10 cellular contexts compared by ENCODE assay signal in genomic region chr17:64502021-64502420, GRCh38. TPM values are rescaled to one million over a fixed set of nuclear protein-coding genes. Genes with fewer than 3 reads are reported as not detected.
A peak's percentile ranks its signal among the peaks of the same experiment; 100 is the strongest.
DNase-seq lines count a peak whose midpoint lies in the region; ATAC-seq and TF ChIP-seq lines count a peak whose summit lies in the region.
"Had no signal": no experiment of that assay in that cellular context is flagged by ENCODE, and none has a peak within 500 bp of the region (broad histone marks: within the 10 kb centered on the region; RNA-seq: fewer than 3 reads in every experiment).

No MANE protein-coding gene starts in this region.

- no peaks in the 10 kb centered on the region for H3K27me3 Mint-ChIP-seq in Caco-2 (ENCODE audit: insufficient read depth, unreplicated experiment)
- H3K27me3 Mint-ChIP-seq in MCF 10A (ENCODE audit: insufficient read depth, unreplicated experiment), result no peaks in the 10 kb centered on the region
- no peaks in the 10 kb centered on the region for H3K27me3 Mint-ChIP-seq in nephron (ENCODE audit: low read depth)

- BruUV-seq in Caco-2 (replicated peaks; lab: Mats Ljungman, UMichigan) (no TSS peak), MCF 10A (replicated peaks; lab: Mats Ljungman, UMichigan) (no TSS peak)

- H3K9me3 Mint-ChIP-seq in Caco-2 (ENCODE audit: unreplicated experiment) (no peaks in the 10 kb centered on the region), MCF 10A (ENCODE audit: unreplicated experiment) (no peaks in the 10 kb centered on the region), nephron (no peaks in the 10 kb centered on the region)

- H3K36me3 ChIP-seq in Caco-2 (ENCODE audit: control insufficient read depth, insufficient read depth, low read length), result peaks cover 7% of the 10 kb centered on the region
- H3K36me3 ChIP-seq in KMS-11 (ENCODE audit: insufficient read depth), result peaks cover 61% of the 10 kb centered on the region

- no peak overlapping the region for H2AFZ ChIP-seq in KMS-11 (ENCODE audit: low read depth)

- H3K4me3 Mint-ChIP-seq in Caco-2 (ENCODE audit: unreplicated experiment), result peak overlapping the region; percentile 1
- peak overlapping the region; percentile 99 for H3K4me3 Mint-ChIP-seq in MCF 10A (ENCODE audit: unreplicated experiment)
- H3K4me3 Mint-ChIP-seq in nephron, result peak overlapping the region in 2 of 3 experiments; percentile 26 to 44

- H3K4me2 ChIP-seq in KMS-11, result peak overlapping the region; percentile 55; the same call in 1 of the 2 replicates

- no peaks in the 10 kb centered on the region for H3K9me3 ChIP-seq in Caco-2

- no peak overlapping the region for H3K4me3 ChIP-seq in Caco-2 (ENCODE audit: low read depth, low read length)
- no peak overlapping the region for H3K4me3 ChIP-seq in KMS-11 (IDR thresholded peaks at IDR 0.05; ENCODE audit: insufficient read depth, low read depth, low read length)

- ATAC-seq in GM19397 (IDR thresholded peaks at IDR 0.05; ENCODE audit: unreplicated experiment), result no peak

- intact Hi-C loops in Caco-2 (cut with micrococcal nuclease; ENCODE audit: unreplicated experiment) (no loop called here), MCF 10A (cut with micrococcal nuclease) (no loop called here)

- no peak for TF ChIP-seq CTCF in Caco-2 (IDR thresholded peaks at IDR 0.05; ENCODE audit: insufficient read depth in 1 of 2, low read depth in 1 of 2, low read length in 1 of 2, severe bottlenecking in 1 of 2, unreplicated experiment in 1 of 2)
- no peak for TF ChIP-seq CTCF in KMS-11 (conservative IDR thresholded peaks at IDR 0.05; ENCODE audit: low read depth, low read length)
- no peak for TF ChIP-seq CTCF in MCF 10A (IDR thresholded peaks at IDR 0.05; ENCODE audit: unreplicated experiment)
- no peak for TF ChIP-seq CTCF in nephron (IDR thresholded peaks at IDR 0.05; ENCODE audit: unreplicated experiment in 3 of 3)

- H3K4me1 Mint-ChIP-seq in Caco-2 (ENCODE audit: low read depth, unreplicated experiment) (peaks cover 68% of the 10 kb centered on the region), MCF 10A (ENCODE audit: insufficient read depth, unreplicated experiment) (peaks cover 55% of the 10 kb centered on the region), nephron (peaks cover 48% of the 10 kb centered on the region)

- CTCF ChIA-PET in Caco-2 (lab: Charles Lee), result interaction anchor here (0.5 kb wide), 1 partner anchor 81 kb away, joined by 3 read pairs; no protein-coding TSS in a partner anchor
- CTCF ChIA-PET in MCF 10A (lab: Yijun Ruan, JAX), result interaction anchor here (0.9 to 1.7 kb wide), 4 partner anchors 9 to 147 kb away, joined by 3 to 6 read pairs (median 3); no protein-coding TSS in a partner anchor

- H3K27ac ChIP-seq in KMS-11, result peak overlapping the region; percentile 16; the same call in 1 of the 2 replicates

- DNase-seq in Caco-2 (no peak), MCF 10A (ENCODE audit: unreplicated experiment) (no peak), DMS 273 treated with DMSO at 0.1 percent for 48 hours (lab: John Stamatoyannopoulos, UW) (no peak), DMS 273 (lab: John Stamatoyannopoulos, UW; ENCODE audit: unreplicated experiment) (no peak), NCI-H446 treated with DMSO at 0.1 percent for 48 hours (lab: John Stamatoyannopoulos, UW) (no peak)
- DNase-seq: activated CD4-positive, alpha-beta T cell treated with anti-CD3 and anti-CD28 coated beads, Interleukin-2, amount 50 U/mL, for 4 hours; NCI-H226 had no signal

- POLR2A ChIA-PET in Caco-2 (lab: Charles Lee), result no interaction called here
- POLR2A ChIA-PET in MCF 10A (lab: Yijun Ruan, JAX), result interaction anchor here (1.5 to 6.5 kb wide), 2 partner anchors 10 to 153 kb away, joined by 5 to 143 read pairs; partner anchors contain the start of gene SMURF2

- H3K9ac ChIP-seq in KMS-11, result no peak overlapping the region

- peaks cover 60% of the 10 kb centered on the region for H4K20me1 ChIP-seq in KMS-11 (ENCODE audit: insufficient read depth)

- H3K36me3 Mint-ChIP-seq in Caco-2 (ENCODE audit: insufficient read depth, unreplicated experiment) (peaks cover 100% of the 10 kb centered on the region), MCF 10A (ENCODE audit: insufficient read depth, unreplicated experiment) (peaks cover 99% of the 10 kb centered on the region), nephron (ENCODE audit: low read depth) (peaks cover 72% of the 10 kb centered on the region)

- H3K4me1 ChIP-seq in Caco-2 (peaks cover 42% of the 10 kb centered on the region), KMS-11 (ENCODE audit: low read depth, poor library complexity, severe bottlenecking) (peaks cover 74% of the 10 kb centered on the region)

- peak overlapping the region; percentile 16 for H3K27ac Mint-ChIP-seq in Caco-2 (ENCODE audit: unreplicated experiment)
- H3K27ac Mint-ChIP-seq in MCF 10A (ENCODE audit: low read depth, unreplicated experiment), result peak overlapping the region; percentile 72
- no peak overlapping the region for H3K27ac Mint-ChIP-seq in nephron

- no peaks in the 10 kb centered on the region for H3K27me3 ChIP-seq in Caco-2 (replicated peaks; ENCODE audit: control insufficient read depth, insufficient read depth, low read length)
- no peaks in the 10 kb centered on the region for H3K27me3 ChIP-seq in KMS-11 (ENCODE audit: insufficient read depth, low read depth)

- H3K79me2 ChIP-seq in KMS-11 (ENCODE audit: insufficient read depth, low read depth), result peaks cover 69% of the 10 kb centered on the region

RNA-seq across cellular contexts. Expression of gene DDX5, which starts 4.1 kb away (rescaled TPM):
- total RNA-seq in Caco-2 (2022), result 648 and 667 TPM in 2 replicates
- 832 and 905 TPM in 2 replicates for total RNA-seq in MCF 10A (2022)

RNA-seq across cellular contexts. Expression of gene CEP95, which starts 4.8 kb away (rescaled TPM):
- total RNA-seq in Caco-2 (2022) (63.6 and 69.4 TPM in 2 replicates), MCF 10A (2022) (57.2 and 61.6 TPM in 2 replicates)

RNA-seq across cellular contexts. Expression of gene POLG2, which starts 5.2 kb away (rescaled TPM):
- total RNA-seq in Caco-2 (2022), result 28.9 and 32.9 TPM in 2 replicates
- 27.5 and 29.4 TPM in 2 replicates for total RNA-seq in MCF 10A (2022)

RNA-seq across cellular contexts. Expression of gene MILR1, which starts 53.1 kb away (rescaled TPM):
- not detected in 2 replicates for total RNA-seq in Caco-2 (2022)
- total RNA-seq in MCF 10A (2022), result 9.8 and 15.8 TPM in 2 replicates

Comparison
In these comparisons a context has a peak if more than half of its experiments do, and no peak if none do; other contexts are left out.
1. H3K27ac Mint-ChIP-seq: peak in Caco-2 (single experiment) and MCF 10A (single experiment); none in nephron (0 of 3).
2. H3K4me3 Mint-ChIP-seq: peak in every context shown above with its lines; median percentile 99 in MCF 10A; 35 in nephron; 1 in Caco-2.